Comparison of ENCODE assay signal across 8 cellular contexts in genomic region chr1:9651565-9652378, GRCh38. TPM values are rescaled to one million over a fixed set of nuclear protein-coding genes. Genes with fewer than 3 reads are reported as not detected.
DNase-seq lines count a peak whose midpoint lies in the region; ATAC-seq and TF ChIP-seq lines count a peak whose summit lies in the region.

Gene PIK3CD, plus strand, starts transcription at chr1:9651731. Its CDS starts 58,725 bp downstream, at chr1:9710456.

- H2AFZ ChIP-seq in SU-DHL-6 (ENCODE audit: low read depth, low read length, severe bottlenecking): peak within 1 kb of the TSS; percentile 71

- WGBS in spleen, 5 donors: 0 to 1% (median 1%) methylated on average over 15 to 94 of the region's 94 CpGs

- intact Hi-C loops in spleen (cut with DNase I; ENCODE audit: low total_unique reads): no loop called here

- DNase-seq in G401 (ENCODE audit: low spot score): no peak
- DNase-seq in astrocyte of the spinal cord (ENCODE audit: low read depth, low spot score): peak; percentile 20
- DNase-seq in iPS-NIHi7 (ENCODE audit: extremely low spot score): peak; percentile 71
- DNase-seq in spleen: peak; percentile 93
- DNase-seq in NCI-H1048 (lab: John Stamatoyannopoulos, UW): no peak

- peaks cover 6 to 97% (median 53%) of the 10 kb centered on the region in 6 donors for H3K4me1 ChIP-seq in spleen

- H3K9me3 ChIP-seq in SU-DHL-6 (ENCODE audit: insufficient read depth, low read length): no peaks in the 10 kb centered on the region
- no peaks in the 10 kb centered on the region for H3K9me3 ChIP-seq in spleen

- peak within 1 kb of the TSS; percentile 92 for H3K9ac ChIP-seq in SU-DHL-6 (ENCODE audit: low read length)

- peak within 1 kb of the TSS; percentile 54 for H3K4me3 ChIP-seq in SU-DHL-6 (ENCODE audit: insufficient read depth, low read length, poor library complexity, severe bottlenecking)
- peak within 1 kb of the TSS; percentile 26 for H3K4me3 ChIP-seq in astrocyte of the spinal cord (ENCODE audit: low read depth, low read length)
- peak within 1 kb of the TSS; percentile 75 to 97 (median 89) for H3K4me3 ChIP-seq in spleen

- ATAC-seq in HG03432 (IDR thresholded peaks at IDR 0.05; ENCODE audit: unreplicated experiment) (peak; percentile 34), GM18868 (IDR thresholded peaks at IDR 0.05; ENCODE audit: unreplicated experiment) (no peak)

- H3K79me2 ChIP-seq in SU-DHL-6 (ENCODE audit: insufficient read depth, low read length): peaks cover 11% of the 10 kb centered on the region

- H4K20me1 ChIP-seq in SU-DHL-6 (ENCODE audit: low read depth, low read length): no peaks in the 10 kb centered on the region

- in situ Hi-C loops in G401 (cut with HindIII; ENCODE audit: low sequenced_read_pairs) (loop anchor here (25.0 kb wide), 1 partner anchor 136 kb away; no protein-coding TSS in a partner anchor), astrocyte of the spinal cord (cut with HindIII; ENCODE audit: low sequenced_read_pairs) (no loop called here)

- TF ChIP-seq POLR2A in spleen (IDR thresholded peaks at IDR 0.05): peak in 1 of 3 donors; percentile 23

- H3K36me3 ChIP-seq in SU-DHL-6 (ENCODE audit: low read length): no peaks in the 10 kb centered on the region
- no peaks in the 10 kb centered on the region for H3K36me3 ChIP-seq in spleen

- H3F3A ChIP-seq in SU-DHL-6 (ENCODE audit: insufficient read depth): peaks cover 34% of the 10 kb centered on the region

- H3K9me2 ChIP-seq in SU-DHL-6 (replicated peaks; ENCODE audit: insufficient read depth, low read length): no peaks in the 10 kb centered on the region

- H3K4me2 ChIP-seq in SU-DHL-6 (ENCODE audit: low read depth, low read length, poor library complexity, severe bottlenecking): peak within 1 kb of the TSS; percentile 61

- H3K27ac ChIP-seq in SU-DHL-6 (ENCODE audit: low read depth, low read length): peak within 1 kb of the TSS; percentile 90
- H3K27ac ChIP-seq in spleen: peak within 1 kb of the TSS; percentile 77 to 100 (median 96)

- H3K27me3 ChIP-seq in SU-DHL-6 (ENCODE audit: low read length): no peaks in the 10 kb centered on the region
- H3K27me3 ChIP-seq in spleen (replicated peaks in 1 of 7): peaks cover 0 to 21% (median 7%) of the 10 kb centered on the region in 7 donors

- no peak for TF ChIP-seq CTCF in SU-DHL-6 (IDR thresholded peaks at IDR 0.05; ENCODE audit: insufficient read depth, low read length, poor library complexity, severe bottlenecking)
- no peak for TF ChIP-seq CTCF in astrocyte of the spinal cord (IDR thresholded peaks at IDR 0.05; ENCODE audit: low read depth, low read length)
- TF ChIP-seq CTCF in spleen (IDR thresholded peaks at IDR 0.05 in 8 of 11, conservative IDR thresholded peaks at IDR 0.05 in 3 of 11): peak in 1 of 11 experiments; percentile 18

RNA-seq across cellular contexts. Expression of gene PIK3CD, which starts in this region (rescaled TPM):
- total RNA-seq in G401 (2014; rRNA removed; shearing (Covaris generic)): 59.4 and 73.9 TPM in 2 replicates
- 100 to 1,000 TPM in 5 of 7 donors, 10 to 100 TPM in 2; 89.4 to 186 (median 130) TPM for total RNA-seq in spleen
- polyA plus RNA-seq in spleen: 10 to 100 TPM; 26.8 to 52.1 (median 43.2) TPM

Comparison
In these comparisons a context has a peak if more than half of its experiments do, and no peak if none do; other contexts are left out.
1. DNase-seq: peak in astrocyte of the spinal cord (single experiment), iPS-NIHi7 (single experiment) and spleen (single experiment); none in G401 (single experiment) and NCI-H1048 (single experiment).
2. H3K4me3 ChIP-seq: peak in every context shown above with its lines; median percentile 89 in spleen; 54 in SU-DHL-6; 26 in astrocyte of the spinal cord.